Comparison of ENCODE assay signal across 11 cellular contexts in the genomic region with DNA sequence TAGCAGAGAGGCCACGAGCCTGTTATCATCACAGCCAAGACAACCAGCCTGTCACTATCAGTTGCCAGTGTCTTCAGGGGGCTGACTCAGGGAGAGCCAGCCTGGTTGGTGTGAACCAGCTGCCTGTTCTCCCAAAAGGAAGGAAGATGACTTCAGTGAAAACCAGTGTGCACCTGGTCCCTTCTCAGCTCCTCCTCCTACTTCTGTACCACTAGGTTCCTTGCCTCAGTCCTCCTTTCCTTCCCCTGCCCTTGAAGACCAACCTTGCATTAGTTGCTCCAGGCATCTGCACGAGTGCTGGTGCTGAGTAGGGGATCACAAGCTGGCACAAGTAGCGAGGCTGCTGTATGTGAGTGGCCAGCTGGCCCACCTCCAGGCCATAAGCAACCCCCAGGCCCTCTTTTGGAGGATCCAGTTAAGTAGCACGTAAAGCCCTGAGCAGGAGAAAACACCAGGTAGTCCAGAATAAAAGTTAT. TPM values are rescaled to one million over a fixed set of nuclear protein-coding genes. Genes with fewer than 3 reads are reported as not detected.
DNase-seq lines count a peak whose midpoint lies in the region; ATAC-seq and TF ChIP-seq lines count a peak whose summit lies in the region.
"Had no signal": no experiment of that assay in that cellular context is flagged by ENCODE, and none has a peak within 500 bp of the region (broad histone marks: within the 10 kb centered on the region; RNA-seq: fewer than 3 reads in every experiment).

No MANE protein-coding gene starts in this region.

- no peak for TF ChIP-seq CTCF in SU-DHL-6 (IDR thresholded peaks at IDR 0.05; ENCODE audit: insufficient read depth, low read length, poor library complexity, severe bottlenecking)
- no peak for TF ChIP-seq CTCF in psoas muscle (IDR thresholded peaks at IDR 0.05)

- WGBS in psoas muscle, 3 donors = 19 to 30% (median 24%) methylated on average over 4 of the region's 4 CpGs

- no peaks in the 10 kb centered on the region for H3K27me3 Mint-ChIP-seq in activated T-helper 1 cell treated with anti-CD3 and anti-CD28 coated beads, Interleukin-12 subunit alpha, Interleukin-12 subunit beta, Interleukin-2, Interleukin-4 antibody, amounts not matched to agents 30 ng/mL and 10 ng/mL and 1 ng/mL, durations not matched to agents 14 hours and 24 hours and 36 hours (ENCODE audit: insufficient read depth)

- H3K27ac ChIP-seq in SU-DHL-6 (ENCODE audit: low read depth, low read length) = peak overlapping the region; percentile 33
- H3K27ac ChIP-seq in psoas muscle = peak overlapping the region; percentile 88

- H3K9ac ChIP-seq in SU-DHL-6 (ENCODE audit: low read length) = peak overlapping the region; percentile 9; the same call in 1 of the 2 replicates

- peaks cover 33% of the 10 kb centered on the region for H3K4me1 ChIP-seq in psoas muscle

- H3K4me3 Mint-ChIP-seq in activated T-helper 1 cell treated with anti-CD3 and anti-CD28 coated beads, Interleukin-12 subunit alpha, Interleukin-12 subunit beta, Interleukin-2, Interleukin-4 antibody, amounts not matched to agents 30 ng/mL and 10 ng/mL and 1 ng/mL, durations not matched to agents 14 hours and 24 hours and 36 hours = no peak overlapping the region

- no peaks in the 10 kb centered on the region for H3K79me2 ChIP-seq in SU-DHL-6 (ENCODE audit: insufficient read depth, low read length)

- H3K9me2 ChIP-seq in SU-DHL-6 (replicated peaks; ENCODE audit: insufficient read depth, low read length) = no peaks in the 10 kb centered on the region

- no peaks in the 10 kb centered on the region for H3K9me3 Mint-ChIP-seq in activated T-helper 1 cell treated with anti-CD3 and anti-CD28 coated beads, Interleukin-12 subunit alpha, Interleukin-12 subunit beta, Interleukin-2, Interleukin-4 antibody, amounts not matched to agents 30 ng/mL and 10 ng/mL and 1 ng/mL, durations not matched to agents 14 hours and 24 hours and 36 hours

- H3F3A ChIP-seq in SU-DHL-6 (ENCODE audit: insufficient read depth) = peaks cover 9% of the 10 kb centered on the region

- peaks cover 17% of the 10 kb centered on the region for H3K36me3 Mint-ChIP-seq in activated T-helper 1 cell treated with anti-CD3 and anti-CD28 coated beads, Interleukin-12 subunit alpha, Interleukin-12 subunit beta, Interleukin-2, Interleukin-4 antibody, amounts not matched to agents 30 ng/mL and 10 ng/mL and 1 ng/mL, durations not matched to agents 14 hours and 24 hours and 36 hours (ENCODE audit: low read depth)

- intact Hi-C loops in psoas muscle (cut with DNase I) = loop anchor here in 1 of 2 donors (2.0 kb wide), 2 partner anchors 49 to 57 kb away; no protein-coding TSS in a partner anchor
- intact Hi-C loops in activated T-helper 1 cell treated with anti-CD3 and anti-CD28 coated beads, Interleukin-12 subunit alpha, Interleukin-12 subunit beta, Interleukin-2, Interleukin-4 antibody, amounts not matched to agents 30 ng/mL and 10 ng/mL and 1 ng/mL, durations not matched to agents 14 hours and 24 hours and 36 hours (cut with micrococcal nuclease) = no loop called here

- no peaks in the 10 kb centered on the region for H4K20me1 ChIP-seq in SU-DHL-6 (ENCODE audit: low read depth, low read length)

- H3K9me3 ChIP-seq in SU-DHL-6 (ENCODE audit: insufficient read depth, low read length) = no peaks in the 10 kb centered on the region
- no peaks in the 10 kb centered on the region for H3K9me3 ChIP-seq in psoas muscle

- 0 out of 2 replicates have a peak, but pooled peaks cover 2% of the 10 kb centered on the region for H3K36me3 ChIP-seq in SU-DHL-6 (ENCODE audit: low read length)
- peaks cover 0 to 35% of the 10 kb centered on the region in 2 donors for H3K36me3 ChIP-seq in psoas muscle (ENCODE audit: insufficient read depth in 1 of 2, low read depth in 1 of 2)

- peak; percentile 40 for DNase-seq in DMS53 (lab: John Stamatoyannopoulos, UW)
- DNase-seq in DMS53 treated with DMSO at 0.1 percent for 48 hours (lab: John Stamatoyannopoulos, UW; ENCODE audit: unreplicated experiment) = no peak
- no peak for DNase-seq in psoas muscle
- no peak for DNase-seq in SKM-1 (lab: John Stamatoyannopoulos, UW; ENCODE audit: unreplicated experiment)
- DNase-seq in ecto neural progenitor cell (ENCODE audit: low spot score) = no peak
- no peak for DNase-seq in activated T-helper 1 cell treated with anti-CD3 and anti-CD28 coated beads, Interleukin-12 subunit alpha, Interleukin-12 subunit beta, Interleukin-2, Interleukin-4 antibody, amounts not matched to agents 30 ng/mL and 10 ng/mL and 1 ng/mL, durations not matched to agents 14 hours and 24 hours and 36 hours (ENCODE audit: low spot score)
- DNase-seq: kidney glomerular epithelial cell; NCI-H1048; stimulated activated CD4-positive, alpha-beta T cell treated with anti-CD3 and anti-CD28 coated beads, Interleukin-2, amount 100 ng/mL, for 24 hours had no signal

- H3K27me3 ChIP-seq in SU-DHL-6 (ENCODE audit: low read length) (no peaks in the 10 kb centered on the region), psoas muscle (ENCODE audit: insufficient read depth in 3 of 3, low read length in 2 of 3) (no peaks in the 10 kb centered on the region)

- ATAC-seq in HG02678 (IDR thresholded peaks at IDR 0.05; ENCODE audit: unreplicated experiment) = peak; percentile 23
- ATAC-seq in psoas muscle = peak; percentile 23 to 42 (median 30)

- no peak overlapping the region for H3K27ac Mint-ChIP-seq in activated T-helper 1 cell treated with anti-CD3 and anti-CD28 coated beads, Interleukin-12 subunit alpha, Interleukin-12 subunit beta, Interleukin-2, Interleukin-4 antibody, amounts not matched to agents 30 ng/mL and 10 ng/mL and 1 ng/mL, durations not matched to agents 14 hours and 24 hours and 36 hours

- no peak overlapping the region for H3K4me3 ChIP-seq in SU-DHL-6 (ENCODE audit: insufficient read depth, low read length, poor library complexity, severe bottlenecking)
- peak overlapping the region; percentile 34 for H3K4me3 ChIP-seq in psoas muscle

- H3K4me1 Mint-ChIP-seq in activated T-helper 1 cell treated with anti-CD3 and anti-CD28 coated beads, Interleukin-12 subunit alpha, Interleukin-12 subunit beta, Interleukin-2, Interleukin-4 antibody, amounts not matched to agents 30 ng/mL and 10 ng/mL and 1 ng/mL, durations not matched to agents 14 hours and 24 hours and 36 hours (ENCODE audit: low read depth) = peaks cover 17% of the 10 kb centered on the region

- H3K4me2 ChIP-seq in SU-DHL-6 (ENCODE audit: low read depth, low read length, poor library complexity, severe bottlenecking) = peak overlapping the region; percentile 18

- H2AFZ ChIP-seq in SU-DHL-6 (ENCODE audit: low read depth, low read length, severe bottlenecking) = no peak overlapping the region

RNA-seq across cellular contexts. Expression of gene TUBG1, which starts 8.5 kb away (rescaled TPM):
- total RNA-seq in psoas muscle = 10 to 100 TPM; 46.9 to 78.1 (median 50.4) TPM
- polyA plus RNA-seq in psoas muscle = 10 to 100 TPM; 68.8 to 90.2 (median 81.0) TPM
- total RNA-seq in activated T-helper 1 cell treated with anti-CD3 and anti-CD28 coated beads, Interleukin-12 subunit alpha, Interleukin-12 subunit beta, Interleukin-2, Interleukin-4 antibody, amounts not matched to agents 30 ng/mL and 10 ng/mL and 1 ng/mL, durations not matched to agents 14 hours and 24 hours and 36 hours = 90.0 and 95.2 TPM in 2 replicates

RNA-seq across cellular contexts. Expression of gene RETREG3, which starts 8.8 kb away (rescaled TPM):
- total RNA-seq in psoas muscle = 10 to 100 TPM; 31.7 to 43.2 (median 37.6) TPM
- polyA plus RNA-seq in psoas muscle = 10 to 100 TPM; 13.9 to 35.0 (median 15.2) TPM
- total RNA-seq in activated T-helper 1 cell treated with anti-CD3 and anti-CD28 coated beads, Interleukin-12 subunit alpha, Interleukin-12 subunit beta, Interleukin-2, Interleukin-4 antibody, amounts not matched to agents 30 ng/mL and 10 ng/mL and 1 ng/mL, durations not matched to agents 14 hours and 24 hours and 36 hours = 41.1 and 43.4 TPM in 2 replicates

RNA-seq across cellular contexts. Expression of gene PSMC3IP, which starts 40.5 kb away (rescaled TPM):
- total RNA-seq in psoas muscle = 1 to 10 TPM in 2 of 4 donors, under 1 TPM in 2; 0.26 to 3.3 (median 1.4) TPM
- 10 to 100 TPM in 1 of 3 donors, 1 to 10 TPM in 2; 3.8 to 13.3 (median 5.3) TPM for polyA plus RNA-seq in psoas muscle
- 27.6 and 31.5 TPM in 2 replicates for total RNA-seq in activated T-helper 1 cell treated with anti-CD3 and anti-CD28 coated beads, Interleukin-12 subunit alpha, Interleukin-12 subunit beta, Interleukin-2, Interleukin-4 antibody, amounts not matched to agents 30 ng/mL and 10 ng/mL and 1 ng/mL, durations not matched to agents 14 hours and 24 hours and 36 hours

RNA-seq across cellular contexts. Expression of gene TUBG2, which starts 41.1 kb away (rescaled TPM):
- 10 to 100 TPM in 1 of 4 donors, 1 to 10 TPM in 3; 3.8 to 11.9 (median 5.7) TPM for total RNA-seq in psoas muscle
- 1 to 10 TPM; 2.7 to 4.9 (median 4.2) TPM for polyA plus RNA-seq in psoas muscle
- 9.1 and 11.6 TPM in 2 replicates for total RNA-seq in activated T-helper 1 cell treated with anti-CD3 and anti-CD28 coated beads, Interleukin-12 subunit alpha, Interleukin-12 subunit beta, Interleukin-2, Interleukin-4 antibody, amounts not matched to agents 30 ng/mL and 10 ng/mL and 1 ng/mL, durations not matched to agents 14 hours and 24 hours and 36 hours

RNA-seq across cellular contexts. Expression of gene MLX, which starts 51.1 kb away (rescaled TPM):
- 10 to 100 TPM; 45.2 to 67.9 (median 55.2) TPM for total RNA-seq in psoas muscle
- 100 to 1,000 TPM in 1 of 3 donors, 10 to 100 TPM in 2; 71.0 to 108 (median 89.2) TPM for polyA plus RNA-seq in psoas muscle
- 74.1 and 75.4 TPM in 2 replicates for total RNA-seq in activated T-helper 1 cell treated with anti-CD3 and anti-CD28 coated beads, Interleukin-12 subunit alpha, Interleukin-12 subunit beta, Interleukin-2, Interleukin-4 antibody, amounts not matched to agents 30 ng/mL and 10 ng/mL and 1 ng/mL, durations not matched to agents 14 hours and 24 hours and 36 hours
